ENCODE assay signal across 8 cellular contexts in the genomic region with DNA sequence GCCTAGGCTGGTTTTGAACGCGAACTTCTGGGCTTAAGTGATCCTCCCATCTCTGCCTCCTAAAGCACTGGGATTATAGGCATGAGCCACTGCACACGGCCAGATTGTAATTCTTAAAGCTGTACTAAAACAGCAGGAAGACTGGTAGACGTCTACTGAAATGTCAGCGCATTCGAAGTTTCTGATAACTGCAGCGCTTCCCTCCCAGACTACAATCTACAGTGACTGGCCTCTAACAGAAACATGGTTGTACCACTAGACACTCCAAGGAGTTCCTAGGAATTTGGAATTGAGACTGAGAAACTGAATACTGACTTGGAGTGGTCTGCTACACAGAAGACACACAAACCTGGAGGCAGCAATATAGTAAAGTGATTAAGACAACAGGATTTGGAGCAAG. TPM values are rescaled to one million over a fixed set of nuclear protein-coding genes. Genes with fewer than 3 reads are reported as not detected.
DNase-seq lines count a peak whose midpoint lies in the region; ATAC-seq and TF ChIP-seq lines count a peak whose summit lies in the region.

No MANE protein-coding gene starts in this region.

- H3K4me1 ChIP-seq in neural progenitor cell: peaks cover 5% of the 10 kb centered on the region

- peaks cover 7% of the 10 kb centered on the region for H3K36me3 ChIP-seq in neural progenitor cell

- H3K9me3 ChIP-seq in neural progenitor cell (ENCODE audit: low read depth): no peaks in the 10 kb centered on the region

- no peak for TF ChIP-seq CTCF in epithelial cell of proximal tubule (conservative IDR thresholded peaks at IDR 0.05; ENCODE audit: low read depth, low read length)
- TF ChIP-seq CTCF in neural progenitor cell (IDR thresholded peaks at IDR 0.05): no peak

- H3K4me2 ChIP-seq in neural progenitor cell: peak overlapping the region; percentile 90

- ATAC-seq in GM21526 (IDR thresholded peaks at IDR 0.05; ENCODE audit: low FRiP score, unreplicated experiment) (no peak), GM18858 (IDR thresholded peaks at IDR 0.05; ENCODE audit: unreplicated experiment) (no peak), HG02973 (IDR thresholded peaks at IDR 0.05; ENCODE audit: unreplicated experiment) (no peak)

- no peaks in the 10 kb centered on the region for H4K20me1 ChIP-seq in neural progenitor cell (ENCODE audit: low read depth)

- H3K4me3 Mint-ChIP-seq in neural progenitor cell: peak overlapping the region; percentile 99

- H3K27me3 Mint-ChIP-seq in neural progenitor cell (ENCODE audit: insufficient read depth, low read depth): peaks cover 6% of the 10 kb centered on the region

- H3K36me3 Mint-ChIP-seq in neural progenitor cell: peaks cover 6% of the 10 kb centered on the region

- no peaks in the 10 kb centered on the region for H3K27me3 ChIP-seq in neural progenitor cell

- peak overlapping the region; percentile 92 for H3K9ac ChIP-seq in neural progenitor cell

- H3K4me3 ChIP-seq in epithelial cell of proximal tubule (ENCODE audit: low read depth, low read length) (peak overlapping the region; percentile 91), neural progenitor cell (peak overlapping the region; percentile 75)

- peaks cover 49% of the 10 kb centered on the region for H3K79me2 ChIP-seq in neural progenitor cell (ENCODE audit: low read depth)

- peak; percentile 6 for DNase-seq in ELF-1 (ENCODE audit: low read depth, low spot score)
- DNase-seq in RPMI7951 (ENCODE audit: low read depth): peak; percentile 10
- DNase-seq in epithelial cell of proximal tubule (ENCODE audit: low read depth): no peak
- DNase-seq in neural progenitor cell (ENCODE audit: low spot score): peak; percentile 4
- DNase-seq in HT-29 (ENCODE audit: low spot score): no peak

- H3K9me3 Mint-ChIP-seq in neural progenitor cell: no peaks in the 10 kb centered on the region

- H3K27ac ChIP-seq in neural progenitor cell: no peak overlapping the region

- peak overlapping the region; percentile 87 for H3K27ac Mint-ChIP-seq in neural progenitor cell

- no peaks in the 10 kb centered on the region for H3F3A ChIP-seq in neural progenitor cell (ENCODE audit: low read depth)

- peaks cover 17% of the 10 kb centered on the region for H3K4me1 Mint-ChIP-seq in neural progenitor cell

- no peak overlapping the region for H2AFZ ChIP-seq in neural progenitor cell (replicated peaks)

RNA-seq across cellular contexts. Expression of gene HELQ, which starts 1.0 kb away (rescaled TPM):
- total RNA-seq in RPMI7951 (2014; rRNA removed; shearing (Covaris generic)): 7.8 and 8.4 TPM in 2 replicates
- total RNA-seq in epithelial cell of proximal tubule (5.8 and 8.6 TPM in 2 replicates), neural progenitor cell (ENCODE audit: low replicate concordance) (10.8 and 15.3 TPM in 2 replicates)
- total RNA-seq in HT-29 (2014; rRNA removed; shearing (Covaris generic)): 5.2 and 10.4 TPM in 2 replicates

RNA-seq across cellular contexts. Expression of gene MRPS18C, which starts 1.2 kb away (rescaled TPM):
- 51.5 and 58.3 TPM in 2 replicates for total RNA-seq in RPMI7951 (2014; rRNA removed; shearing (Covaris generic))
- 19.0 and 32.1 TPM in 2 replicates for total RNA-seq in epithelial cell of proximal tubule
- total RNA-seq in neural progenitor cell (ENCODE audit: low replicate concordance): 25.0 and 25.6 TPM in 2 replicates
- total RNA-seq in HT-29 (2014; rRNA removed; shearing (Covaris generic)): 19.2 and 20.1 TPM in 2 replicates

RNA-seq across cellular contexts. Expression of gene ABRAXAS1, which starts 30.3 kb away (rescaled TPM):
- total RNA-seq in RPMI7951 (2014; rRNA removed; shearing (Covaris generic)): 5.7 and 8.8 TPM in 2 replicates
- total RNA-seq in epithelial cell of proximal tubule (11.3 and 11.9 TPM in 2 replicates), neural progenitor cell (ENCODE audit: low replicate concordance) (35.8 and 64.2 TPM in 2 replicates)
- total RNA-seq in HT-29 (2014; rRNA removed; shearing (Covaris generic)): 2.4 and 3.7 TPM in 2 replicates

Comparison
In these comparisons a context has a peak if more than half of its experiments do, and no peak if none do; other contexts are left out.
1. DNase-seq: peak in ELF-1 (single experiment), RPMI7951 (single experiment) and neural progenitor cell (single experiment); none in epithelial cell of proximal tubule (single experiment) and HT-29 (single experiment).